ENCODE assay signal across 10 cellular contexts in the genomic region with DNA sequence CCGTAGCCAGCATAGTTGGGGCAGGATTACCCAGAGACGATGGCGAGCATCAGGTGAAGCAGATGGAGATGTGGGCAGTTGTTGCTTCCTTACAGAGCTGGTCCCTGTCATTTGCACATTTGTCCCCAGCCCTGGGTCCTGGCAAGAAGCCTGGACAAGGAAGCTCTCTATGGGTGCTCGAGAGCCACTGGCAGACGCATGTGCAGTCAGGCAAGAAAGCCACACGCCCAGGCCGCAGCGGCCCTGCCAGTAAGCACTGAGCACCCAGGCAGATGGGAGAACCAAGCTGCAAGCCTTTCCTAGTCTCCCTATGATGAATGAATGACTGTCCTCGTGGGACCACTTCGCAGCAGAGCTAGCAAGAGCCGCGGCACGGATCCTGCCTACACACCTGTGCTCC.
DNase-seq lines count a peak whose midpoint lies in the region; ATAC-seq and TF ChIP-seq lines count a peak whose summit lies in the region.
"Had no signal": no experiment of that assay in that cellular context is flagged by ENCODE, and none has a peak within 500 bp of the region (broad histone marks: within the 10 kb centered on the region; RNA-seq: fewer than 3 reads in every experiment).

No MANE protein-coding gene starts in this region.

- peak overlapping the region; percentile 99 for H3K27ac ChIP-seq in DOHH2 (ENCODE audit: low read depth, low read length)
- H3K27ac ChIP-seq in right cardiac atrium (ENCODE audit: low read length): no peak overlapping the region
- H3K27ac ChIP-seq: uterus had no signal

- no peaks in the 10 kb centered on the region for H4K20me1 ChIP-seq in DOHH2 (ENCODE audit: control insufficient read depth, insufficient read depth, low read depth, low read length)

- H3K4me1 Mint-ChIP-seq in T-helper 1 cell treated with Interleukin-12 subunit alpha and Interleukin-12 subunit beta and Interleukin-4 antibody, amounts not matched to agents 30 μg/mL and 1 μg/mL, for 36 hours (ENCODE audit: low read depth): peaks cover 46% of the 10 kb centered on the region
- peaks cover 79 to 88% (median 80%) of the 10 kb centered on the region in 3 donors for H3K4me1 Mint-ChIP-seq in T-cell

- H3K9me2 ChIP-seq in DOHH2 (replicated peaks; ENCODE audit: control insufficient read depth, low read length): no peaks in the 10 kb centered on the region

- whole genome bisulfite sequencing in right cardiac atrium: 86% methylated on average over 13 of the region's 13 CpGs

- peaks cover 25% of the 10 kb centered on the region for H3F3A ChIP-seq in DOHH2 (ENCODE audit: control insufficient read depth, insufficient read depth)

- no peaks in the 10 kb centered on the region for H3K27me3 ChIP-seq in DOHH2 (ENCODE audit: control insufficient read depth, low read length)
- H3K27me3 ChIP-seq in right cardiac atrium (ENCODE audit: control insufficient read depth, insufficient read depth): no peaks in the 10 kb centered on the region
- H3K27me3 ChIP-seq: uterus had no signal

- peak overlapping the region; percentile 98 for H3K4me2 ChIP-seq in DOHH2 (ENCODE audit: low read length)

- POLR2A ChIA-PET in T-cell (lab: Charles Lee): interaction anchor here in 1 of 2 donors (0.6 kb wide), 2 partner anchors 104 to 140 kb away, joined by 3 to 9 read pairs; no protein-coding TSS in a partner anchor

- no peaks in the 10 kb centered on the region for H3K9me3 ChIP-seq in DOHH2 (ENCODE audit: control insufficient read depth, insufficient read depth, low read length)
- H3K9me3 ChIP-seq in right cardiac atrium (ENCODE audit: control insufficient read depth, low read length): no peaks in the 10 kb centered on the region
- H3K9me3 ChIP-seq: uterus had no signal

- intact Hi-C loops in right cardiac atrium (cut with DNase I): no loop called here
- intact Hi-C loops in posterior vena cava (cut with DNase I): no loop called here

- H3K4me3 Mint-ChIP-seq in T-helper 1 cell treated with Interleukin-12 subunit alpha and Interleukin-12 subunit beta and Interleukin-4 antibody, amounts not matched to agents 30 μg/mL and 1 μg/mL, for 36 hours: no peak overlapping the region
- peak overlapping the region; percentile 22 to 76 (median 47) for H3K4me3 Mint-ChIP-seq in T-cell

- no peaks in the 10 kb centered on the region for H3K27me3 Mint-ChIP-seq in T-helper 1 cell treated with Interleukin-12 subunit alpha and Interleukin-12 subunit beta and Interleukin-4 antibody, amounts not matched to agents 30 μg/mL and 1 μg/mL, for 36 hours (ENCODE audit: low read depth)
- no peaks in the 10 kb centered on the region for H3K27me3 Mint-ChIP-seq in T-cell

- ATAC-seq in T-cell (replicated peaks in 1 of 4) (no peak), right cardiac atrium (peak; percentile 11 to 41), HG03095 (IDR thresholded peaks at IDR 0.05; ENCODE audit: unreplicated experiment) (no peak)
- ATAC-seq: GM12878 had no signal

- CTCF ChIA-PET in T-cell (lab: Charles Lee): interaction anchor here in 1 of 2 donors (0.6 kb wide), 1 partner anchor 200 kb away, joined by 3 read pairs; no protein-coding TSS in a partner anchor

- H3K9me3 Mint-ChIP-seq in T-helper 1 cell treated with Interleukin-12 subunit alpha and Interleukin-12 subunit beta and Interleukin-4 antibody, amounts not matched to agents 30 μg/mL and 1 μg/mL, for 36 hours: peaks cover 20% of the 10 kb centered on the region
- no peaks in the 10 kb centered on the region for H3K9me3 Mint-ChIP-seq in T-cell

- DNase-seq in T-helper 1 cell (no peak), T-cell (no peak), right cardiac atrium (peak in 2 of 3 donors; percentile 69 to 72), posterior vena cava (ENCODE audit: low spot score) (no peak)
- no peak for DNase-seq in effector CD8-positive, alpha-beta T cell (lab: John Stamatoyannopoulos, UW)
- DNase-seq: uterus had no signal

- no peak for TF ChIP-seq CTCF in DOHH2 (IDR thresholded peaks at IDR 0.05; ENCODE audit: low read depth, low read length, poor library complexity, severe bottlenecking)

- peaks cover 10% of the 10 kb centered on the region for H3K36me3 ChIP-seq in DOHH2 (ENCODE audit: control insufficient read depth, low read length)
- H3K36me3 ChIP-seq: uterus had no signal

- H3K27ac Mint-ChIP-seq in T-helper 1 cell treated with Interleukin-12 subunit alpha and Interleukin-12 subunit beta and Interleukin-4 antibody, amounts not matched to agents 30 μg/mL and 1 μg/mL, for 36 hours: peak overlapping the region; percentile 77
- H3K27ac Mint-ChIP-seq in T-cell: peak overlapping the region; percentile 94 to 97

- H3K4me1 ChIP-seq in DOHH2 (ENCODE audit: control insufficient read depth, low read length) (peaks cover 92% of the 10 kb centered on the region), right cardiac atrium (ENCODE audit: control insufficient read depth, insufficient read depth, low read length) (peaks cover 10% of the 10 kb centered on the region)
- H3K4me1 ChIP-seq: uterus had no signal

- H3K79me2 ChIP-seq in DOHH2 (ENCODE audit: control insufficient read depth, low read length): peaks cover 44% of the 10 kb centered on the region

- H3K36me3 Mint-ChIP-seq in T-helper 1 cell treated with Interleukin-12 subunit alpha and Interleukin-12 subunit beta and Interleukin-4 antibody, amounts not matched to agents 30 μg/mL and 1 μg/mL, for 36 hours (ENCODE audit: low read depth): peaks cover 9% of the 10 kb centered on the region
- no peaks in the 10 kb centered on the region for H3K36me3 Mint-ChIP-seq in T-cell

- H3K4me3 ChIP-seq in DOHH2 (ENCODE audit: low read length) (peak overlapping the region; percentile 77), right cardiac atrium (ENCODE audit: low read length) (no peak overlapping the region)
- H3K4me3 ChIP-seq: GM12878, uterus had no signal

Comparison
In these comparisons a context has a peak if more than half of its experiments do, and no peak if none do; other contexts are left out.
1. DNase-seq: peak in right cardiac atrium (2 of 3); none in T-helper 1 cell (0 of 5), T-cell (0 of 34), effector CD8-positive, alpha-beta T cell (single experiment) and posterior vena cava (single experiment).
2. ATAC-seq: peak in right cardiac atrium (2 of 2); none in T-cell (0 of 4) and HG03095 (single experiment).